ENCODE assay signal across 1 cellular context in genomic region chr12:87074801-87075200, GRCh38.
TF ChIP-seq lines count a peak whose summit lies in the region.

No MANE protein-coding gene starts in this region.

TF ChIP-seq in WTC11, 78 proteins besides CTCF, POLR2A, EP300 and RAD21 (continued from another document):
- TF ChIP-seq E2F4 (CRISPR knock-in tag; IDR thresholded peaks at IDR 0.05; ENCODE audit: borderline replicate concordance, low read depth) (no peak), IRF1 (CRISPR knock-in tag; IDR thresholded peaks at IDR 0.05) (no peak), E2F5 (CRISPR knock-in tag; IDR thresholded peaks at IDR 0.05) (no peak), NR3C1 (CRISPR knock-in tag; conservative IDR thresholded peaks at IDR 0.05; ENCODE audit: low read depth) (no peak)
TF ChIP-seq in WTC11: peak in this region for 0.
